Comparison of ENCODE assay signal across 9 cellular contexts in genomic region chr4:173538148-173538902, GRCh38. TPM values are rescaled to one million over a fixed set of nuclear protein-coding genes. Genes with fewer than 3 reads are reported as not detected.
DNase-seq lines count a peak whose midpoint lies in the region; ATAC-seq and TF ChIP-seq lines count a peak whose summit lies in the region.
"Had no signal": no experiment of that assay in that cellular context is flagged by ENCODE, and none has a peak within 500 bp of the region (broad histone marks: within the 10 kb centered on the region; RNA-seq: fewer than 3 reads in every experiment).

No MANE protein-coding gene starts in this region.

- no peaks in the 10 kb centered on the region for H3K9me3 Mint-ChIP-seq in osteocyte (ENCODE audit: unreplicated experiment)

- TF ChIP-seq CTCF in fibroblast of mammary gland (conservative IDR thresholded peaks at IDR 0.05; ENCODE audit: control insufficient read depth, insufficient read depth, low read depth, low read length) (no peak), osteocyte (IDR thresholded peaks at IDR 0.05) (no peak), GM10248 (IDR thresholded peaks at IDR 0.05; ENCODE audit: control extremely low read depth, extremely low read depth, low read depth, missing control alignments) (no peak)

- peaks cover 87% of the 10 kb centered on the region for H3K27me3 Mint-ChIP-seq in osteocyte (ENCODE audit: unreplicated experiment)

- peak overlapping the region; percentile 70 for H3K4me3 Mint-ChIP-seq in osteocyte (ENCODE audit: unreplicated experiment)

- DNase-seq in NCI-H526 (lab: John Stamatoyannopoulos, UW) (peak; percentile 9 to 38), NCI-H526 treated with DMSO at 0.1 percent for 48 hours (lab: John Stamatoyannopoulos, UW) (no peak), NOMO-1 (lab: John Stamatoyannopoulos, UW; ENCODE audit: unreplicated experiment in 2 of 2) (peak; percentile 94 to 97), fibroblast of mammary gland (ENCODE audit: low read depth) (peak; percentile 17), osteocyte (ENCODE audit: extremely low spot score, unreplicated experiment) (no peak), GM10248 (ENCODE audit: extremely low spot score) (no peak)

- CTCF ChIA-PET in GM10248 (lab: Yijun Ruan, JAX), result interaction anchor here (0.9 to 1.4 kb wide), 4 partner anchors 10 to 110 kb away, joined by 3 read pairs; no protein-coding TSS in a partner anchor

- H3K4me1 Mint-ChIP-seq in osteocyte (ENCODE audit: unreplicated experiment), result peaks cover 13% of the 10 kb centered on the region

- H3K4me3 ChIP-seq in fibroblast of mammary gland (ENCODE audit: control insufficient read depth, low read depth, low read length), result peak overlapping the region; percentile 53
- H3K4me3 ChIP-seq: BLaER1 had no signal

- peaks cover 2% of the 10 kb centered on the region for H3K36me3 Mint-ChIP-seq in osteocyte (ENCODE audit: unreplicated experiment)

- no peak overlapping the region for H3K27ac Mint-ChIP-seq in osteocyte (ENCODE audit: unreplicated experiment)

- POLR2A ChIA-PET in GM10248 (lab: Yijun Ruan, JAX), result no interaction called here

- ATAC-seq in GM18909 (IDR thresholded peaks at IDR 0.05; ENCODE audit: poor library complexity, unreplicated experiment) (no peak), HG02852 (IDR thresholded peaks at IDR 0.05; ENCODE audit: unreplicated experiment) (no peak)

RNA-seq across cellular contexts. Expression of gene HAND2, which starts 8.3 kb away (rescaled TPM):
- not detected in 2 replicates for total RNA-seq in osteocyte

Comparison
In these comparisons a context has a peak if more than half of its experiments do, and no peak if none do; other contexts are left out.
1. DNase-seq: peak in NCI-H526 (2 of 2), NOMO-1 (2 of 2) and fibroblast of mammary gland (single experiment); none in NCI-H526 treated with DMSO at 0.1 percent for 48 hours (single experiment), osteocyte (single experiment) and GM10248 (single experiment).